Comparison of ENCODE assay signal across 21 cellular contexts in genomic region chr1:35935989-35936388, GRCh38. TPM values are rescaled to one million over a fixed set of nuclear protein-coding genes. Genes with fewer than 3 reads are reported as not detected.
DNase-seq lines count a peak whose midpoint lies in the region; ATAC-seq and TF ChIP-seq lines count a peak whose summit lies in the region.
"Had no signal": no experiment of that assay in that cellular context is flagged by ENCODE, and none has a peak within 500 bp of the region (broad histone marks: within the 10 kb centered on the region; RNA-seq: fewer than 3 reads in every experiment).

No MANE protein-coding gene starts in this region.

- peaks cover 3% of the 10 kb centered on the region for H3K27me3 Mint-ChIP-seq in brain
- H3K27me3 Mint-ChIP-seq: activated T-helper 17 cell treated with anti-CD3 and anti-CD28 coated beads, Interleukin-2, amount 50 U/mL, for 72 hours had no signal

- H3K27ac Mint-ChIP-seq in brain, result peak overlapping the region in 4 of 5 experiments; percentile 26 to 90 (median 85)
- H3K27ac Mint-ChIP-seq: activated naive CD4-positive, alpha-beta T cell treated with anti-CD3 and anti-CD28 coated beads, Interleukin-2, amount 50 U/mL, for 72 hours; activated T-helper 17 cell treated with anti-CD3 and anti-CD28 coated beads, Interleukin-2, amount 50 U/mL, for 72 hours had no signal

- ATAC-seq in HG02678 (IDR thresholded peaks at IDR 0.05; ENCODE audit: unreplicated experiment), result no peak
- ATAC-seq in GM21737 (IDR thresholded peaks at IDR 0.05; ENCODE audit: unreplicated experiment), result no peak
- ATAC-seq: activated naive CD4-positive, alpha-beta T cell treated with anti-CD3 and anti-CD28 coated beads, Interleukin-2, amount 50 U/mL, for 72 hours; activated T-helper 17 cell treated with anti-CD3 and anti-CD28 coated beads, Interleukin-2, amount 50 U/mL, for 72 hours; Panc1 had no signal

- H3K9me3 Mint-ChIP-seq in brain, result no peaks in the 10 kb centered on the region
- H3K9me3 Mint-ChIP-seq: activated naive CD4-positive, alpha-beta T cell treated with anti-CD3 and anti-CD28 coated beads, Interleukin-2, amount 50 U/mL, for 72 hours; activated T-helper 17 cell treated with anti-CD3 and anti-CD28 coated beads, Interleukin-2, amount 50 U/mL, for 72 hours; immature natural killer cell had no signal

- H3K79me2 ChIP-seq in MM.1S (ENCODE audit: low read length), result peaks cover 93% of the 10 kb centered on the region

- no peak overlapping the region for H3K4me2 ChIP-seq in MM.1S (ENCODE audit: low read depth, low read length)

- no peaks in the 10 kb centered on the region for H3K9me2 ChIP-seq in MM.1S (replicated peaks; ENCODE audit: insufficient read depth, low read length)

- H3K27ac ChIP-seq in A673 (ENCODE audit: low read depth, low read length, poor library complexity, severe bottlenecking) (peak overlapping the region; percentile 39), MM.1S (ENCODE audit: low read length) (no peak overlapping the region), mesodermal cell (ENCODE audit: low read depth, low read length, severe bottlenecking) (peak overlapping the region; percentile 71)
- H3K27ac ChIP-seq: colonic mucosa, tibial artery had no signal

- peaks cover 9% of the 10 kb centered on the region for H3K36me3 Mint-ChIP-seq in brain

- H4K20me1 ChIP-seq in MM.1S (ENCODE audit: insufficient read depth, low read length), result peaks cover 14% of the 10 kb centered on the region; the same call in 1 of the 2 replicates

- peak overlapping the region in 4 of 5 experiments; percentile 28 to 70 (median 53) for H3K4me3 Mint-ChIP-seq in brain
- H3K4me3 Mint-ChIP-seq: activated T-helper 17 cell treated with anti-CD3 and anti-CD28 coated beads, Interleukin-2, amount 50 U/mL, for 72 hours; immature natural killer cell had no signal

- intact Hi-C loops in A673 (cut with micrococcal nuclease; ENCODE audit: unreplicated experiment), result no loop called here

- H3K4me1 ChIP-seq in A673 (ENCODE audit: insufficient read depth, low read length, poor library complexity, severe bottlenecking) (peaks cover 38% of the 10 kb centered on the region), MM.1S (ENCODE audit: low read length) (peaks cover 16% of the 10 kb centered on the region), mesodermal cell (ENCODE audit: control insufficient read depth, insufficient read depth, low read length, poor library complexity, severe bottlenecking) (peaks cover 3% of the 10 kb centered on the region)

- H3K9me3 ChIP-seq in A673 (ENCODE audit: low read depth, low read length, poor library complexity, severe bottlenecking), result no peaks in the 10 kb centered on the region
- no peaks in the 10 kb centered on the region for H3K9me3 ChIP-seq in MM.1S (replicated peaks; ENCODE audit: insufficient read depth, low read length)
- no peaks in the 10 kb centered on the region for H3K9me3 ChIP-seq in mesodermal cell (ENCODE audit: control insufficient read depth, low read length)
- H3K9me3 ChIP-seq: colonic mucosa, neutrophil, tibial artery had no signal

- H3K27me3 ChIP-seq in A673 (replicated peaks; ENCODE audit: insufficient read depth, low read depth, low read length, poor library complexity), result no peaks in the 10 kb centered on the region
- no peaks in the 10 kb centered on the region for H3K27me3 ChIP-seq in MM.1S (replicated peaks; ENCODE audit: insufficient read depth, low read length)
- H3K27me3 ChIP-seq: colonic mucosa, neutrophil, tibial artery had no signal

- H3F3A ChIP-seq in MM.1S (ENCODE audit: insufficient read depth, low read length), result peaks cover 20% of the 10 kb centered on the region

- no TSS peak for BruUV-seq in A673 (replicated peaks; lab: Mats Ljungman, UMichigan)

- no peaks in the 10 kb centered on the region for H3K36me3 ChIP-seq in A673 (ENCODE audit: insufficient read depth, low read length, poor library complexity, severe bottlenecking)
- no peaks in the 10 kb centered on the region for H3K36me3 ChIP-seq in MM.1S (replicated peaks; ENCODE audit: insufficient read depth, low read length)
- H3K36me3 ChIP-seq in mesodermal cell (ENCODE audit: control insufficient read depth, insufficient read depth, low read length), result no peaks in the 10 kb centered on the region
- H3K36me3 ChIP-seq: colonic mucosa, neutrophil, tibial artery had no signal

- CTCF ChIA-PET in A673 (lab: Charles Lee), result no interaction called here

- no peak for TF ChIP-seq CTCF in A673 (conservative IDR thresholded peaks at IDR 0.05; ENCODE audit: low read depth, low read length)
- TF ChIP-seq CTCF in MM.1S (IDR thresholded peaks at IDR 0.05; ENCODE audit: low read length), result no peak
- TF ChIP-seq CTCF in brain (conservative IDR thresholded peaks at IDR 0.05), result no peak

- H2AFZ ChIP-seq in MM.1S (ENCODE audit: low read length), result no peak overlapping the region

- H3K9ac ChIP-seq in MM.1S (ENCODE audit: low read length), result no peak overlapping the region

- peaks cover 62% of the 10 kb centered on the region for H3K4me1 Mint-ChIP-seq in brain

- POLR2A ChIA-PET in A673 (lab: Charles Lee; ENCODE audit: low non-redundant PET), result no interaction called here

- DNase-seq in A673 (ENCODE audit: low spot score) (no peak), MM.1S (peak; percentile 53), NAMALWA (ENCODE audit: low spot score) (no peak), NCI-H2171 (lab: John Stamatoyannopoulos, UW) (no peak)
- DNase-seq: 8988T; aorta; colonic mucosa; immature natural killer cell; NCI-H1436; NCI-H510A; stimulated activated CD4-positive, alpha-beta T cell treated with anti-CD3 and anti-CD28 coated beads, Interleukin-4, amount 100 ng/mL, for 1 hour; stimulated activated naive CD4-positive, alpha-beta T cell treated with Interleukin-2 at 50 U/mL for 16 hours; tibial artery had no signal

- H3K4me3 ChIP-seq in A673 (ENCODE audit: low read depth, low read length, poor library complexity, severe bottlenecking), result no peak overlapping the region
- no peak overlapping the region for H3K4me3 ChIP-seq in MM.1S (ENCODE audit: low read length)
- H3K4me3 ChIP-seq in mesodermal cell (ENCODE audit: extremely low read depth, insufficient read depth, low read length, poor library complexity, severe bottlenecking), result no peak overlapping the region
- H3K4me3 ChIP-seq: colonic mucosa, tibial artery had no signal

RNA-seq across cellular contexts. Expression of gene AGO3, which starts 5.1 kb away (rescaled TPM):
- 44.2 and 46.8 TPM in 2 replicates for total RNA-seq in A673 (2021)
- 4.8 TPM for polyA plus RNA-seq in brain (ENCODE audit: insufficient read depth, low read depth, low replicate concordance)
- 14.2 TPM for polyA plus RNA-seq in mesodermal cell (2013, experiment 1 of 2)
- 8.5 TPM for polyA plus RNA-seq in mesodermal cell (2013, experiment 2 of 2)

RNA-seq across cellular contexts. Expression of gene AGO1, which starts 53.0 kb away (rescaled TPM):
- total RNA-seq in A673 (2021), result 58.7 and 60.3 TPM in 2 replicates
- 13.7 TPM for polyA plus RNA-seq in brain (ENCODE audit: insufficient read depth, low read depth, low replicate concordance)
- 17.4 TPM for polyA plus RNA-seq in mesodermal cell (2013, experiment 1 of 2)
- 15.5 TPM for polyA plus RNA-seq in mesodermal cell (2013, experiment 2 of 2)
